ENCODE assay signal across 9 cellular contexts in the genomic region with DNA sequence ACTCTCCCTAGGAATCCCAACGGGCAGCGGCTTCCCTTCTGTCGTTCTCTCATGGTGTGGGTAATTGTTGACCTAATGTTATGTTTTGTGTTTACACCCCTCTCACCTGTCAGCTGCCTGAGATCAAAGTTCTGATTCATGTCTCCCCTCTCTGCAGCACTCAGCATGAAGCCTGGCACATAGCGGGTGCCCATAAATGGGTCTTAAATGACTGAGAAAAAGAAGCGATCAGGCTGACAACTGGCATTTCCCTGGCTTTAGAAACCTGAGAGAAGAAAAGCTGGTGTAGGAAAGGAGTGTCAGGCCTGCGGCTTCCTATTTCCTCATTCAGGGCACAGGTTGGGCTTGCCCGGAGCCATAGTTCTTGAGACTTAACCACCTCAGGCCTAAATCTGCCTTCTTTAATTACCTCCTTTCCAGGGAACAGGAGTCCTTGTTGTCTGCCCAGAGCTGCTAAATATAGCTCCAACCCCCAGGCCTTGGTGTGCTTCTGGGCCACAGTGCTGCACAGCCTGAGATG. TPM values are rescaled to one million over a fixed set of nuclear protein-coding genes. Genes with fewer than 3 reads are reported as not detected.
A peak's percentile ranks its signal among the peaks of the same experiment; 100 is the strongest.
DNase-seq lines count a peak whose midpoint lies in the region; ATAC-seq and TF ChIP-seq lines count a peak whose summit lies in the region.
"Had no signal": no experiment of that assay in that cellular context is flagged by ENCODE, and none has a peak within 500 bp of the region (broad histone marks: within the 10 kb centered on the region; RNA-seq: fewer than 3 reads in every experiment).

No MANE protein-coding gene starts in this region.

- CTCF ChIA-PET in CD8-positive, alpha-beta T cell (lab: Charles Lee), result no interaction called here

- peak overlapping the region; percentile 19 to 44 for H3K9ac ChIP-seq in mucosa of rectum (ENCODE audit: low read depth in 1 of 2, low read length in 2 of 2)

- H3K36me3 ChIP-seq in CD8-positive, alpha-beta T cell (ENCODE audit: insufficient read depth, low read length), result no peaks in the 10 kb centered on the region
- peaks cover 0 to 3% of the 10 kb centered on the region in 2 donors for H3K36me3 ChIP-seq in mucosa of rectum (ENCODE audit: control insufficient read depth in 2 of 2, insufficient read depth in 2 of 2, low read length in 2 of 2)

- H3K9me3 ChIP-seq in CD8-positive, alpha-beta T cell (ENCODE audit: low read length), result no peaks in the 10 kb centered on the region
- H3K9me3 ChIP-seq in mucosa of rectum (ENCODE audit: control insufficient read depth in 2 of 2, low read length in 2 of 2), result no peaks in the 10 kb centered on the region

- no peak for TF ChIP-seq CTCF in CD8-positive, alpha-beta T cell (IDR thresholded peaks at IDR 0.05)

- no peaks in the 10 kb centered on the region for H3K27me3 ChIP-seq in CD8-positive, alpha-beta T cell (ENCODE audit: insufficient read depth, low read length)
- H3K27me3 ChIP-seq in mucosa of rectum (ENCODE audit: control insufficient read depth in 2 of 2, insufficient read depth in 2 of 2, low read length in 2 of 2), result no peaks in the 10 kb centered on the region

- H3K4me1 ChIP-seq in CD8-positive, alpha-beta T cell (ENCODE audit: insufficient read depth, low read length), result peaks cover 13% of the 10 kb centered on the region
- H3K4me1 ChIP-seq in mucosa of rectum (ENCODE audit: control insufficient read depth in 2 of 2, insufficient read depth in 2 of 2, low read length in 2 of 2), result peaks cover 16 to 23% of the 10 kb centered on the region in 2 donors

- peak overlapping the region; percentile 23 for H3K27ac Mint-ChIP-seq in CD8-positive, alpha-beta T cell

- no peaks in the 10 kb centered on the region for H3K9me3 Mint-ChIP-seq in CD8-positive, alpha-beta T cell

- POLR2A ChIA-PET in CD8-positive, alpha-beta T cell (lab: Charles Lee), result no interaction called here

- no peak for DNase-seq in CD8-positive, alpha-beta T cell
- DNase-seq in NCI-H187 (lab: John Stamatoyannopoulos, UW) (peak; percentile 32 to 36), cerebellum (ENCODE audit: low spot score) (peak; percentile 49), T1000 (lab: John Stamatoyannopoulos, UW) (no peak)
- DNase-seq in stimulated activated naive CD4-positive, alpha-beta T cell treated with Interleukin-2 at 50 U/mL for 16 hours (lab: John Stamatoyannopoulos, UW), result no peak
- DNase-seq: stimulated activated CD4-positive, alpha-beta T cell treated with anti-CD3 and anti-CD28 coated beads, Interleukin-4, amount 100 ng/mL, for 1 hour had no signal

- ATAC-seq in CD8-positive, alpha-beta T cell, result no peak
- ATAC-seq in GM18511 (IDR thresholded peaks at IDR 0.05; ENCODE audit: unreplicated experiment) (no peak), GM19452 (IDR thresholded peaks at IDR 0.05; ENCODE audit: unreplicated experiment) (no peak)

- peaks cover 8% of the 10 kb centered on the region for H3K36me3 Mint-ChIP-seq in CD8-positive, alpha-beta T cell

- peaks cover 50% of the 10 kb centered on the region for H3K4me1 Mint-ChIP-seq in CD8-positive, alpha-beta T cell (ENCODE audit: low read depth)

- intact Hi-C loops in CD8-positive, alpha-beta T cell (cut with DNase I, micrococcal nuclease), result no loop called here

- H3K4me3 Mint-ChIP-seq in CD8-positive, alpha-beta T cell, result no peak overlapping the region

- no peak overlapping the region for H3K27ac ChIP-seq in CD8-positive, alpha-beta T cell (ENCODE audit: low read depth, low read length)
- H3K27ac ChIP-seq in mucosa of rectum (ENCODE audit: low read depth in 2 of 2, low read length in 2 of 2), result peak overlapping the region; percentile 77 to 81

- no peak overlapping the region for H3K4me3 ChIP-seq in CD8-positive, alpha-beta T cell (ENCODE audit: low read depth, low read length)
- H3K4me3 ChIP-seq in mucosa of rectum (ENCODE audit: low read length in 2 of 2), result peak overlapping the region; percentile 7 to 26

- H3K27me3 Mint-ChIP-seq in CD8-positive, alpha-beta T cell (ENCODE audit: low read depth), result no peaks in the 10 kb centered on the region

RNA-seq across cellular contexts. Expression of gene LPP, which starts 31.8 kb away (rescaled TPM):
- 10 to 100 TPM; 35.2 to 37.0 TPM for total RNA-seq in CD8-positive, alpha-beta T cell
- total RNA-seq in cerebellum, result 26.9 TPM

Comparison
In these comparisons a context has a peak if more than half of its experiments do, and no peak if none do; other contexts are left out.
1. DNase-seq: peak in NCI-H187 (2 of 2) and cerebellum (single experiment); none in CD8-positive, alpha-beta T cell (0 of 7), stimulated activated naive CD4-positive, alpha-beta T cell treated with Interleukin-2 at 50 U/mL for 16 hours (single experiment) and T1000 (single experiment).